ENCODE assay signal across 17 cellular contexts in the genomic region with DNA sequence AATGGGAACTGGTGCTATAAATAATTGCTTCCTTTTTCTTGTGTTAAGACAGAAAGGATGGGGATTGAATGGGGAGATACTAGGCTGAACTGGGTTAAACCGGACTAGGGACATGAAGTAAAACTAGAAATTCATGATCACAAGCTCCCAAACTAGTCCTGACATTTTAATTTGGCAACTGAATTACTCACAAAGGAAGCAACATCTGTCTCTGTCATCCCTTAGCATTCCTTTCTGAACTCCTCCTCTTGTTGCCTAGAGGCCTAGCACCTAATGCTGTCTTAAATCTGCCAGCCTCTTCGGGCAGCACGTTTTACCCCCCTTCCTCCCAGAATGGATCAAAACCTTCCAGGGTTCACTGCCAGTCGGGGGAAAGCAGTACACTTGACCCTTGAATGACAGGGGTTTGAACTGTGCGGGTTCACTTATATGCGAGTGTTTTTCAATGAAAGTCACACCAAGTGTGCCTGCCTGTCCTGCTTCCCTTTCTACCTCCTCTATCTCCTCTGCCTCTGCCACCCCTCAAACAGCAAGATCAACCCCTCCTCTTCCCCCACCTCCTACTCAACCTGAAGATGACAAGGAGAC. TPM values are rescaled to one million over a fixed set of nuclear protein-coding genes. Genes with fewer than 3 reads are reported as not detected.
DNase-seq lines count a peak whose midpoint lies in the region; ATAC-seq and TF ChIP-seq lines count a peak whose summit lies in the region.
"Had no signal": no experiment of that assay in that cellular context is flagged by ENCODE, and none has a peak within 500 bp of the region (broad histone marks: within the 10 kb centered on the region; RNA-seq: fewer than 3 reads in every experiment).

No MANE protein-coding gene starts in this region.

- peak overlapping the region; percentile 81 for H3K27ac Mint-ChIP-seq in MCF 10A (ENCODE audit: low read depth, unreplicated experiment)
- H3K27ac Mint-ChIP-seq in CD4-positive, alpha-beta T cell, result no peak overlapping the region
- H3K27ac Mint-ChIP-seq: effector memory CD8-positive, alpha-beta T cell; stimulated activated naive CD8-positive, alpha-beta T cell treated with anti-CD3 and anti-CD28 coated beads, Interleukin-15, Interleukin-2, amounts not matched to agents 100 ng/mL and 50 ng/mL, for 24 hours had no signal

- BruUV-seq in MCF 10A (replicated peaks; lab: Mats Ljungman, UMichigan), result no TSS peak

- H3K4me1 Mint-ChIP-seq in MCF 10A (ENCODE audit: insufficient read depth, unreplicated experiment), result peaks cover 53% of the 10 kb centered on the region
- H3K4me1 Mint-ChIP-seq in CD4-positive, alpha-beta T cell (ENCODE audit: low read depth), result peaks cover 45% of the 10 kb centered on the region

- TF ChIP-seq CTCF in BJ (IDR thresholded peaks at IDR 0.05; ENCODE audit: insufficient read depth, low read depth, low read length) (no peak), MCF 10A (IDR thresholded peaks at IDR 0.05; ENCODE audit: unreplicated experiment) (no peak), BE2C (IDR thresholded peaks at IDR 0.05; ENCODE audit: low read depth, low read length) (no peak), brain microvascular endothelial cell (IDR thresholded peaks at IDR 0.05; ENCODE audit: low read depth, low read length, missing control alignments) (no peak)
- TF ChIP-seq CTCF in CD4-positive, alpha-beta T cell (IDR thresholded peaks at IDR 0.05), result no peak

- in situ Hi-C loops in KBM-7 (cut with MboI; ENCODE audit: low pct_unique_long_range_greater_than_20kb, low sequenced_read_pairs) (no loop called here), brain microvascular endothelial cell (cut with HindIII; ENCODE audit: low pct_ligation_motif_present, low sequenced_read_pairs) (no loop called here)

- no peaks in the 10 kb centered on the region for H3K9me3 Mint-ChIP-seq in MCF 10A (ENCODE audit: unreplicated experiment)
- no peaks in the 10 kb centered on the region for H3K9me3 Mint-ChIP-seq in CD4-positive, alpha-beta T cell
- H3K9me3 Mint-ChIP-seq: activated T-cell treated with anti-CD3 and anti-CD28 coated beads, Interleukin-2, amount 50 U/mL, for 4 hours; effector memory CD8-positive, alpha-beta T cell; stimulated activated naive CD8-positive, alpha-beta T cell treated with anti-CD3 and anti-CD28 coated beads, Interleukin-15, Interleukin-2, amounts not matched to agents 100 ng/mL and 50 ng/mL, for 24 hours had no signal

- ATAC-seq in CD4-positive, alpha-beta T cell (ENCODE audit: poor library complexity), result no peak
- ATAC-seq: activated T-cell treated with anti-CD3 and anti-CD28 coated beads, Interleukin-2, amount 50 U/mL, for 4 hours; effector memory CD8-positive, alpha-beta T cell; mucosa of descending colon had no signal

- POLR2A ChIA-PET in BJ (lab: Charles Lee) (interaction anchor here (0.7 kb wide), 1 partner anchor 35 kb away, joined by 4 read pairs; no protein-coding TSS in a partner anchor), MCF 10A (lab: Yijun Ruan, JAX) (interaction anchor here (0.7 to 3.5 kb wide), 12 partner anchors 8 to 1021 kb away, joined by 3 to 22 read pairs (median 4); a partner anchor contains a TSS)
- POLR2A ChIA-PET in CD4-positive, alpha-beta T cell (lab: Charles Lee), result no interaction called here

- H3K27me3 ChIP-seq in BJ (ENCODE audit: control insufficient read depth, insufficient read depth, low read length), result no peaks in the 10 kb centered on the region
- H3K27me3 ChIP-seq in CD4-positive, alpha-beta T cell (ENCODE audit: control insufficient read depth, insufficient read depth, low read length), result no peaks in the 10 kb centered on the region
- H3K27me3 ChIP-seq in BE2C, result no peaks in the 10 kb centered on the region
- no peaks in the 10 kb centered on the region for H3K27me3 ChIP-seq in brain microvascular endothelial cell (replicated peaks)

- H3K27ac ChIP-seq in CD4-positive, alpha-beta T cell (ENCODE audit: low read depth, low read length), result no peak overlapping the region
- no peak overlapping the region for H3K27ac ChIP-seq in brain microvascular endothelial cell
- H3K27ac ChIP-seq: HL-60 had no signal

- intact Hi-C loops in MCF 10A (cut with micrococcal nuclease), result loop anchor here (10.0 kb wide), 1 partner anchor 425 kb away; no protein-coding TSS in a partner anchor
- intact Hi-C loops in CD4-positive, alpha-beta T cell (cut with DNase I, micrococcal nuclease), result no loop called here

- CTCF ChIA-PET in BJ (lab: Yijun Ruan, JAX), result interaction anchor here (0.7 to 1.1 kb wide), 2 partner anchors 8 to 13 kb away, joined by 3 to 4 read pairs; a partner anchor contains a TSS
- CTCF ChIA-PET in MCF 10A (lab: Yijun Ruan, JAX), result interaction anchor here (0.6 to 2.6 kb wide), 9 partner anchors 13 to 337 kb away, joined by 3 to 8 read pairs (median 5); no protein-coding TSS in a partner anchor
- CTCF ChIA-PET in CD4-positive, alpha-beta T cell (lab: Charles Lee), result no interaction called here

- H3K36me3 ChIP-seq in BJ (ENCODE audit: control insufficient read depth, insufficient read depth, low read length), result no peaks in the 10 kb centered on the region
- no peaks in the 10 kb centered on the region for H3K36me3 ChIP-seq in BE2C
- H3K36me3 ChIP-seq in brain microvascular endothelial cell (replicated peaks), result no peaks in the 10 kb centered on the region

- DNase-seq in BJ (ENCODE audit: low read depth) (peak; percentile 57), KBM-7 (peak; percentile 9), MCF 10A (ENCODE audit: unreplicated experiment) (peak; percentile 81), kidney tubule cell (ENCODE audit: low spot score) (peak; percentile 70), BE2C (no peak), brain microvascular endothelial cell (no peak)
- no peak for DNase-seq in effector CD4-positive, alpha-beta T cell
- no peak for DNase-seq in CD4-positive, alpha-beta T cell
- DNase-seq: activated T-cell treated with anti-CD3 and anti-CD28 coated beads, Interleukin-2, amount 50 U/mL, for 4 hours; aorta; C1 segment of cervical spinal cord; effector memory CD8-positive, alpha-beta T cell; mucosa of descending colon; NCI-H510A treated with DMSO at 0.1 percent for 48 hours; retina had no signal

- no peaks in the 10 kb centered on the region for H3K9me3 ChIP-seq in CD4-positive, alpha-beta T cell (ENCODE audit: control insufficient read depth, low read length)
- no peaks in the 10 kb centered on the region for H3K9me3 ChIP-seq in BE2C
- H3K9me3 ChIP-seq: mucosa of descending colon had no signal

- no peaks in the 10 kb centered on the region for H3K27me3 Mint-ChIP-seq in MCF 10A (ENCODE audit: insufficient read depth, unreplicated experiment)
- H3K27me3 Mint-ChIP-seq in CD4-positive, alpha-beta T cell, result no peaks in the 10 kb centered on the region
- H3K27me3 Mint-ChIP-seq: effector memory CD8-positive, alpha-beta T cell; stimulated activated naive CD8-positive, alpha-beta T cell treated with anti-CD3 and anti-CD28 coated beads, Interleukin-15, Interleukin-2, amounts not matched to agents 100 ng/mL and 50 ng/mL, for 24 hours had no signal

- peaks cover 4% of the 10 kb centered on the region for H3K36me3 Mint-ChIP-seq in MCF 10A (ENCODE audit: insufficient read depth, unreplicated experiment)
- no peaks in the 10 kb centered on the region for H3K36me3 Mint-ChIP-seq in CD4-positive, alpha-beta T cell (ENCODE audit: low read depth)

- peak overlapping the region; percentile 40 for H3K4me3 Mint-ChIP-seq in MCF 10A (ENCODE audit: unreplicated experiment)
- no peak overlapping the region for H3K4me3 Mint-ChIP-seq in CD4-positive, alpha-beta T cell
- H3K4me3 Mint-ChIP-seq: activated T-cell treated with anti-CD3 and anti-CD28 coated beads, Interleukin-2, amount 50 U/mL, for 4 hours; effector memory CD8-positive, alpha-beta T cell; stimulated activated naive CD8-positive, alpha-beta T cell treated with anti-CD3 and anti-CD28 coated beads, Interleukin-15, Interleukin-2, amounts not matched to agents 100 ng/mL and 50 ng/mL, for 24 hours had no signal

- H3K4me1 ChIP-seq in BE2C, result no peaks in the 10 kb centered on the region

- no peak overlapping the region for H3K4me3 ChIP-seq in BJ (ENCODE audit: low read depth, low read length)
- H3K4me3 ChIP-seq in BE2C (ENCODE audit: low read depth, low read length), result no peak overlapping the region
- H3K4me3 ChIP-seq in brain microvascular endothelial cell (ENCODE audit: low read depth, low read length), result no peak overlapping the region
- H3K4me3 ChIP-seq: mucosa of descending colon had no signal

RNA-seq across cellular contexts. Expression of a gene that starts 8.2 kb away (rescaled TPM):
- 6.3 and 9.6 TPM in 2 replicates for polyA plus RNA-seq in BJ (2011; rRNA removed)
- polyA minus RNA-seq in BJ (2011; rRNA and poly(A)+ RNA removed), result 7.1 and 7.5 TPM in 2 replicates
- 29.5 and 37.9 TPM in 2 replicates for total RNA-seq in MCF 10A (2022)
- total RNA-seq in CD4-positive, alpha-beta T cell, result 1 to 10 TPM in 1 of 2 experiments, under 1 TPM in 1; 0.74 to 1.1 TPM
- 17.7 TPM for polyA plus RNA-seq in BE2C (2012; ENCODE audit: insufficient read depth, insufficient read length, low read depth)

Comparison
In these comparisons a context has a peak if more than half of its experiments do, and no peak if none do; other contexts are left out.
1. DNase-seq: peak in BJ (single experiment), KBM-7 (single experiment), MCF 10A (single experiment) and kidney tubule cell (single experiment); none in effector CD4-positive, alpha-beta T cell (single experiment), CD4-positive, alpha-beta T cell (0 of 10), BE2C (single experiment) and brain microvascular endothelial cell (single experiment).
2. RNA of a gene that starts 8.2 kb away (total RNA-seq): 29.5 to 37.9 TPM in MCF 10A; 0.74 to 1.1 TPM in CD4-positive, alpha-beta T cell; every median in the first group is over 10 times any median in the second.